8 cellular contexts compared by ENCODE assay signal in genomic region chr20:63740501-63741353, GRCh38. TPM values are rescaled to one million over a fixed set of nuclear protein-coding genes. Genes with fewer than 3 reads are reported as not detected.
DNase-seq lines count a peak whose midpoint lies in the region; ATAC-seq and TF ChIP-seq lines count a peak whose summit lies in the region.

No MANE protein-coding gene starts in this region.

- H3K4me2 ChIP-seq in smooth muscle cell, result peak overlapping the region; percentile 87

- peak overlapping the region; percentile 21 for H3K4me3 Mint-ChIP-seq in T-helper 1 cell treated with Interleukin-12 subunit alpha and Interleukin-12 subunit beta and Interleukin-4 antibody, amounts not matched to agents 30 μg/mL and 1 μg/mL, for 36 hours
- H3K4me3 Mint-ChIP-seq in dendritic cell treated with granulocyte-macrophage colony-stimulating factor and Interleukin-4, amounts not matched to agents 40 ng/mL and 50 ng/mL, for 4 days, result peak overlapping the region; percentile 64

- H3K9ac ChIP-seq in smooth muscle cell (ENCODE audit: low read depth), result peak overlapping the region; percentile 66

- no peak overlapping the region for H2AFZ ChIP-seq in smooth muscle cell (ENCODE audit: low read depth)

- H3K27ac Mint-ChIP-seq in T-helper 1 cell treated with Interleukin-12 subunit alpha and Interleukin-12 subunit beta and Interleukin-4 antibody, amounts not matched to agents 30 μg/mL and 1 μg/mL, for 36 hours, result no peak overlapping the region
- H3K27ac Mint-ChIP-seq in dendritic cell treated with granulocyte-macrophage colony-stimulating factor and Interleukin-4, amounts not matched to agents 40 ng/mL and 50 ng/mL, for 4 days, result peak overlapping the region; percentile 25

- H3K79me2 ChIP-seq in smooth muscle cell (ENCODE audit: low read depth), result no peaks in the 10 kb centered on the region

- H3K27me3 ChIP-seq in GM06990 (replicated peaks; ENCODE audit: control insufficient read depth, insufficient read depth, low read length), result no peaks in the 10 kb centered on the region
- H3K27me3 ChIP-seq in smooth muscle cell (ENCODE audit: low read depth), result no peaks in the 10 kb centered on the region

- H3K4me3 ChIP-seq in GM06990 (replicated peaks; ENCODE audit: low read depth, low read length) (peak overlapping the region; percentile 63), smooth muscle cell (peak overlapping the region; percentile 83)

- DNase-seq in A172 (ENCODE audit: low spot score) (peak; percentile 77), GM06990 (ENCODE audit: extremely low read depth, insufficient read length) (peak; percentile 63), NCI-H146 (lab: John Stamatoyannopoulos, UW) (peak; percentile 75), kidney tubule cell (ENCODE audit: low spot score) (peak; percentile 91), smooth muscle cell (lab: John Stamatoyannopoulos, UW; ENCODE audit: unreplicated experiment) (peak; percentile 77)

- intact Hi-C loops in dendritic cell treated with granulocyte-macrophage colony-stimulating factor and Interleukin-4, amounts not matched to agents 40 ng/mL and 50 ng/mL, for 4 days (cut with micrococcal nuclease), result no loop called here

- peaks cover 7% of the 10 kb centered on the region for H3K36me3 ChIP-seq in GM06990 (ENCODE audit: control insufficient read depth, insufficient read depth, low read length)
- no peaks in the 10 kb centered on the region for H3K36me3 ChIP-seq in smooth muscle cell (ENCODE audit: low read depth)

- H3K9me3 ChIP-seq in smooth muscle cell (replicated peaks; ENCODE audit: low read depth), result no peaks in the 10 kb centered on the region

- H3K27ac ChIP-seq in smooth muscle cell (ENCODE audit: low read depth), result peak overlapping the region; percentile 60

- TF ChIP-seq CTCF in GM06990 (IDR thresholded peaks at IDR 0.05; ENCODE audit: insufficient read depth, low read length, poor library complexity, severe bottlenecking) (peak; percentile 8), smooth muscle cell (IDR thresholded peaks at IDR 0.05; ENCODE audit: borderline replicate concordance, insufficient read depth, poor library complexity, severe bottlenecking) (no peak)

- peaks cover 9% of the 10 kb centered on the region for H3K4me1 Mint-ChIP-seq in T-helper 1 cell treated with Interleukin-12 subunit alpha and Interleukin-12 subunit beta and Interleukin-4 antibody, amounts not matched to agents 30 μg/mL and 1 μg/mL, for 36 hours (ENCODE audit: low read depth)
- peaks cover 41% of the 10 kb centered on the region for H3K4me1 Mint-ChIP-seq in dendritic cell treated with granulocyte-macrophage colony-stimulating factor and Interleukin-4, amounts not matched to agents 40 ng/mL and 50 ng/mL, for 4 days (ENCODE audit: low read depth)

- no peaks in the 10 kb centered on the region for H3K27me3 Mint-ChIP-seq in T-helper 1 cell treated with Interleukin-12 subunit alpha and Interleukin-12 subunit beta and Interleukin-4 antibody, amounts not matched to agents 30 μg/mL and 1 μg/mL, for 36 hours (ENCODE audit: low read depth)
- peaks cover 27% of the 10 kb centered on the region for H3K27me3 Mint-ChIP-seq in dendritic cell treated with granulocyte-macrophage colony-stimulating factor and Interleukin-4, amounts not matched to agents 40 ng/mL and 50 ng/mL, for 4 days

- H3K4me1 ChIP-seq in smooth muscle cell (ENCODE audit: low read depth), result peaks cover 30% of the 10 kb centered on the region

- H4K20me1 ChIP-seq in smooth muscle cell (ENCODE audit: low read depth), result peaks cover 28% of the 10 kb centered on the region

- no peak for ATAC-seq in GM21390 (IDR thresholded peaks at IDR 0.05; ENCODE audit: unreplicated experiment)

- WGBS in smooth muscle cell (ENCODE audit: low lambda C conversion rate), result 2% methylated on average over 31 of the region's 44 CpGs

- H3K36me3 Mint-ChIP-seq in T-helper 1 cell treated with Interleukin-12 subunit alpha and Interleukin-12 subunit beta and Interleukin-4 antibody, amounts not matched to agents 30 μg/mL and 1 μg/mL, for 36 hours (ENCODE audit: low read depth), result no peaks in the 10 kb centered on the region
- peaks cover 44% of the 10 kb centered on the region for H3K36me3 Mint-ChIP-seq in dendritic cell treated with granulocyte-macrophage colony-stimulating factor and Interleukin-4, amounts not matched to agents 40 ng/mL and 50 ng/mL, for 4 days (ENCODE audit: low read depth)

- H3F3A ChIP-seq in smooth muscle cell (ENCODE audit: low read depth), result peaks cover 27% of the 10 kb centered on the region

- no peaks in the 10 kb centered on the region for H3K9me3 Mint-ChIP-seq in T-helper 1 cell treated with Interleukin-12 subunit alpha and Interleukin-12 subunit beta and Interleukin-4 antibody, amounts not matched to agents 30 μg/mL and 1 μg/mL, for 36 hours
- no peaks in the 10 kb centered on the region for H3K9me3 Mint-ChIP-seq in dendritic cell treated with granulocyte-macrophage colony-stimulating factor and Interleukin-4, amounts not matched to agents 40 ng/mL and 50 ng/mL, for 4 days

RNA-seq across cellular contexts. Expression of gene SLC2A4RG, which starts 1.2 kb away (rescaled TPM):
- total RNA-seq in A172 (2014; rRNA removed; shearing (Covaris generic)), result 88.0 and 97.9 TPM in 2 replicates
- 24.4 and 43.7 TPM in 2 replicates for total RNA-seq in smooth muscle cell
- polyA plus RNA-seq in smooth muscle cell, result 45.6 and 58.4 TPM in 2 replicates

RNA-seq across cellular contexts. Expression of gene LIME1, which starts 4.3 kb away (rescaled TPM):
- total RNA-seq in A172 (2014; rRNA removed; shearing (Covaris generic)), result 53.8 and 59.0 TPM in 2 replicates
- 2.9 and 7.2 TPM in 2 replicates for total RNA-seq in smooth muscle cell
- polyA plus RNA-seq in smooth muscle cell, result 6.0 and 6.9 TPM in 2 replicates

RNA-seq across cellular contexts. Expression of gene ZGPAT, which starts 32.9 kb away (rescaled TPM):
- 29.8 and 33.2 TPM in 2 replicates for total RNA-seq in A172 (2014; rRNA removed; shearing (Covaris generic))
- 8.3 and 13.8 TPM in 2 replicates for total RNA-seq in smooth muscle cell
- 32.3 and 36.2 TPM in 2 replicates for polyA plus RNA-seq in smooth muscle cell

RNA-seq across cellular contexts. Expression of gene ARFRP1, which starts 33.0 kb away (rescaled TPM):
- total RNA-seq in A172 (2014; rRNA removed; shearing (Covaris generic)), result 61.1 and 65.7 TPM in 2 replicates
- 11.8 and 27.4 TPM in 2 replicates for total RNA-seq in smooth muscle cell
- polyA plus RNA-seq in smooth muscle cell, result 42.3 and 51.9 TPM in 2 replicates

RNA-seq across cellular contexts. Expression of gene TNFRSF6B, which starts 44.3 kb away (rescaled TPM):
- 2.4 and 3.4 TPM in 2 replicates for total RNA-seq in A172 (2014; rRNA removed; shearing (Covaris generic))
- 9.2 and 13.1 TPM in 2 replicates for total RNA-seq in smooth muscle cell
- polyA plus RNA-seq in smooth muscle cell, result 13.1 and 17.1 TPM in 2 replicates
